Comparison of ENCODE assay signal across 1 cellular context in the genomic region with DNA sequence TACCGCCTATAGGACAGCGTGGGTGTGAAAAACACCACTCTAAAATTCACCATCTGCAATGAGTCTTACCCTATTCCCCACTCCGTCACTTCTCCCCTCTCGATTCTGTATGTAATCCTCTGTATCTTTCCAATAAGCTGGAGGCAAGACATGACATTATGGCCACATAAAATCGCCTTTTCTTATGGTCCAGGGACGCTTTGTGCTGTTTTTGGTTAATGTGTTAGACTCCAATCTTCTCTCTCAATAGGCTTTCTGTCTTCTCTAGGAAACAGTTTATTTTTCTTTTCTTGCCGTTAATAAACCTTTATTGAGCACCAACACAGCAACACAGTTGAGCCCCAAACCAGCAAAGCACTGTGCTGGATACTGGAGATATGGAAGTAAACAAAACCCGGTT.
TF ChIP-seq lines count a peak whose summit lies in the region.

No MANE protein-coding gene starts in this region.

TF ChIP-seq in endothelial cell of umbilical vein, 7 proteins besides CTCF, POLR2A, EP300 and RAD21:
- TF ChIP-seq, protein P1, sequence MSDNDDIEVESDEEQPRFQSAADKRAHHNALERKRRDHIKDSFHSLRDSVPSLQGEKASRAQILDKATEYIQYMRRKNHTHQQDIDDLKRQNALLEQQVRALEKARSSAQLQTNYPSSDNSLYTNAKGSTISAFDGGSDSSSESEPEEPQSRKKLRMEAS (IDR thresholded peaks at IDR 0.05; ENCODE audit: insufficient read depth, insufficient read length): no peak
- TF ChIP-seq EZH2 (IDR thresholded peaks at IDR 0.05; ENCODE audit: borderline replicate concordance, low read depth, low read length, severe bottlenecking) (no peak), FOS (IDR thresholded peaks at IDR 0.05; ENCODE audit: borderline replicate concordance, insufficient read depth, low read length) (no peak), GATA2 (IDR thresholded peaks at IDR 0.05; ENCODE audit: insufficient read depth, insufficient read length, low read depth, low read length) (no peak), MYC (IDR thresholded peaks at IDR 0.05; ENCODE audit: low read depth, low read length) (no peak), JUN (IDR thresholded peaks at IDR 0.05; ENCODE audit: borderline replicate concordance, insufficient read depth, insufficient read length, low read depth) (no peak)
TF ChIP-seq in endothelial cell of umbilical vein: peak in this region for 0.
